1 cellular context compared by ENCODE assay signal in the genomic region with DNA sequence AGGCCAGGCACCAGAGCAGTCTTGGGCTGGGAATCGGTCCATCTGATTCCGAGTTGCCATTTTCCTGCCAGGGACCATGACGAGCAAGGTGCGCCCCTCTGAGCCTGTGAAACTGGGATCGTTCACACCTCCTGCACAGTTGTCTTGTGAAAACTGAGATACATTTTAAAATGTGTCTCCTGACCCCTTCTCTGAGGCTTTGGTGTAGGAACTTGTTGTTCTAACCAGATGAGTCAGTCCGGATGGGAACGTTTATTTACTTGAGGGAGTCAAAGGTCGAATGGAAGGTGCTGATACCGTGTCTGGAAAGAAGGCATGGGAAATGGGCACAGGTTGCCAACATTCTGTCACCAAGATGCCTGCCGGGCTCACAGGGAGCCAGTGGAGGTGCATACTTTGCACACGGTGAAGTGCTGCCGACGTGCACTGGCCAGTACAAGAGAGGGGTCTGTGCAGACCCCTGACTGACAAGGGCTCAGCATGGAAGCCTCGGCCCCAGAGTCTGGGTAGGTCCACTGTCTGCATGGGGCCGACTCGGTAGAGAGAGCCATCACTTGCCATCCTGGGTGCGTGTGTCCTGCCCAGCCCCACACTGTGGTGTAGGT.
TF ChIP-seq lines count a peak whose summit lies in the region.

No MANE protein-coding gene starts in this region.

TF ChIP-seq in SK-N-SH, 30 proteins besides CTCF, POLR2A, EP300 and RAD21 (continued from another document):
- TF ChIP-seq, protein P1, sequence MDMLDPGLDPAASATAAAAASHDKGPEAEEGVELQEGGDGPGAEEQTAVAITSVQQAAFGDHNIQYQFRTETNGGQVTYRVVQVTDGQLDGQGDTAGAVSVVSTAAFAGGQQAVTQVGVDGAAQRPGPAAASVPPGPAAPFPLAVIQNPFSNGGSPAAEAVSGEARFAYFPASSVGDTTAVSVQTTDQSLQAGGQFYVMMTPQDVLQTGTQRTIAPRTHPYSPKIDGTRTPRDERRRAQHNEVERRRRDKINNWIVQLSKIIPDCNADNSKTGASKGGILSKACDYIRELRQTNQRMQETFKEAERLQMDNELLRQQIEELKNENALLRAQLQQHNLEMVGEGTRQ (IDR thresholded peaks at IDR 0.05; ENCODE audit: borderline replicate concordance, low read depth, low read length) = no peak
- TF ChIP-seq FOXJ3 (CRISPR knock-in tag; IDR thresholded peaks at IDR 0.05) = no peak
- no peak for TF ChIP-seq YY1 (IDR thresholded peaks at IDR 0.05; ENCODE audit: low read depth)
- TF ChIP-seq ELF1 (IDR thresholded peaks at IDR 0.05) = no peak
- TF ChIP-seq, protein P2, sequence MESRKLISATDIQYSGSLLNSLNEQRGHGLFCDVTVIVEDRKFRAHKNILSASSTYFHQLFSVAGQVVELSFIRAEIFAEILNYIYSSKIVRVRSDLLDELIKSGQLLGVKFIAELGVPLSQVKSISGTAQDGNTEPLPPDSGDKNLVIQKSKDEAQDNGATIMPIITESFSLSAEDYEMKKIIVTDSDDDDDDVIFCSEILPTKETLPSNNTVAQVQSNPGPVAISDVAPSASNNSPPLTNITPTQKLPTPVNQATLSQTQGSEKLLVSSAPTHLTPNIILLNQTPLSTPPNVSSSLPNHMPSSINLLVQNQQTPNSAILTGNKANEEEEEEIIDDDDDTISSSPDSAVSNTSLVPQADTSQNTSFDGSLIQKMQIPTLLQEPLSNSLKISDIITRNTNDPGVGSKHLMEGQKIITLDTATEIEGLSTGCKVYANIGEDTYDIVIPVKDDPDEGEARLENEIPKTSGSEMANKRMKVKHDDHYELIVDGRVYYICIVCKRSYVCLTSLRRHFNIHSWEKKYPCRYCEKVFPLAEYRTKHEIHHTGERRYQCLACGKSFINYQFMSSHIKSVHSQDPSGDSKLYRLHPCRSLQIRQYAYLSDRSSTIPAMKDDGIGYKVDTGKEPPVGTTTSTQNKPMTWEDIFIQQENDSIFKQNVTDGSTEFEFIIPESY (IDR thresholded peaks at IDR 0.05; ENCODE audit: borderline replicate concordance, low read depth) = no peak
